In genomic region chr1:25560788-25561187, GRCh38 we compare ENCODE assay signal across 19 cellular contexts. TPM values are rescaled to one million over a fixed set of nuclear protein-coding genes. Genes with fewer than 3 reads are reported as not detected.
A peak's percentile ranks its signal among the peaks of the same experiment; 100 is the strongest.
DNase-seq lines count a peak whose midpoint lies in the region; ATAC-seq, FAIRE-seq and TF ChIP-seq lines count a peak whose summit lies in the region.
"Had no signal": no experiment of that assay in that cellular context is flagged by ENCODE, and none has a peak within 500 bp of the region (broad histone marks: within the 10 kb centered on the region; RNA-seq: fewer than 3 reads in every experiment).

No MANE protein-coding gene starts in this region.

- 75% methylated on average over 4 of the region's 4 CpGs for WGBS in K562 (ENCODE audit: insufficient coverage, low coverage, missing lambda C conversion rate)

- no peaks in the 10 kb centered on the region for H3K9me3 ChIP-seq in K562 (replicated peaks; ENCODE audit: control insufficient read depth, insufficient read depth, low read depth, low read length)

- no peak overlapping the region for H2AFZ ChIP-seq in K562 (ENCODE audit: low read depth, low read length)

- H3K4me1 Mint-ChIP-seq in stimulated activated naive CD8-positive, alpha-beta T cell treated with anti-CD3 and anti-CD28 coated beads, Interleukin-15, Interleukin-2, amounts not matched to agents 100 ng/mL and 50 ng/mL, for 24 hours (ENCODE audit: low read depth): peaks cover 96% of the 10 kb centered on the region
- peaks cover 29% of the 10 kb centered on the region for H3K4me1 Mint-ChIP-seq in memory B cell
- peaks cover 67% of the 10 kb centered on the region for H3K4me1 Mint-ChIP-seq in CD14-positive monocyte

- H3K27me3 ChIP-seq in K562 (ENCODE audit: control insufficient read depth in 2 of 2, insufficient read depth in 2 of 2, low read length in 2 of 2): no peaks in the 10 kb centered on the region
- H3K27me3 ChIP-seq: cardiac muscle cell had no signal

- H3K9me1 ChIP-seq in K562 (ENCODE audit: control insufficient read depth, insufficient read depth, low read length): no peaks in the 10 kb centered on the region

- H3K27me3 Mint-ChIP-seq in stimulated activated naive CD8-positive, alpha-beta T cell treated with anti-CD3 and anti-CD28 coated beads, Interleukin-15, Interleukin-2, amounts not matched to agents 100 ng/mL and 50 ng/mL, for 24 hours: no peaks in the 10 kb centered on the region
- H3K27me3 Mint-ChIP-seq in memory B cell (no peaks in the 10 kb centered on the region), CD14-positive monocyte (ENCODE audit: low read depth in 3 of 3) (peaks cover 0 to 2% (median 0%) of the 10 kb centered on the region in 3 donors)

- H3K27ac Mint-ChIP-seq in stimulated activated naive CD8-positive, alpha-beta T cell treated with anti-CD3 and anti-CD28 coated beads, Interleukin-15, Interleukin-2, amounts not matched to agents 100 ng/mL and 50 ng/mL, for 24 hours: peak overlapping the region; percentile 70
- H3K27ac Mint-ChIP-seq in memory B cell (peak overlapping the region; percentile 63), CD14-positive monocyte (no peak overlapping the region)

- no TSS peak for BruUV-seq in K562 (replicated peaks; lab: Mats Ljungman, UMichigan)

- TF ChIP-seq RAD21 in K562 (CRISPR knock-in tag; conservative IDR thresholded peaks at IDR 0.05 in 1 of 2, IDR thresholded peaks at IDR 0.05 in 1 of 2): no peak

- peak; percentile 54 for FAIRE-seq in K562 (lab: Jason Lieb, UNC)
- FAIRE-seq: endometrium, GM18507 had no signal

- ATAC-seq in stimulated activated naive CD8-positive, alpha-beta T cell treated with anti-CD3 and anti-CD28 coated beads, Interleukin-15, Interleukin-2, amounts not matched to agents 100 U/mL and 50 U/mL, for 24 hours: no peak
- no peak for ATAC-seq in K562
- ATAC-seq in memory B cell (ENCODE audit: low read depth): no peak

- no peaks in the 10 kb centered on the region for H3K9me3 Mint-ChIP-seq in stimulated activated naive CD8-positive, alpha-beta T cell treated with anti-CD3 and anti-CD28 coated beads, Interleukin-15, Interleukin-2, amounts not matched to agents 100 ng/mL and 50 ng/mL, for 24 hours
- no peaks in the 10 kb centered on the region for H3K9me3 Mint-ChIP-seq in memory B cell
- no peaks in the 10 kb centered on the region for H3K9me3 Mint-ChIP-seq in CD14-positive monocyte

- intact Hi-C loops in K562 (cut with micrococcal nuclease) (no loop called here), CD14-positive monocyte (cut with micrococcal nuclease) (no loop called here)

- no peak overlapping the region for H3K4me2 ChIP-seq in K562 (ENCODE audit: insufficient read depth, low read length)
- H3K4me2 ChIP-seq: smooth muscle cell had no signal

- H3K4me3 Mint-ChIP-seq in stimulated activated naive CD8-positive, alpha-beta T cell treated with anti-CD3 and anti-CD28 coated beads, Interleukin-15, Interleukin-2, amounts not matched to agents 100 ng/mL and 50 ng/mL, for 24 hours: no peak overlapping the region
- H3K4me3 Mint-ChIP-seq in memory B cell (no peak overlapping the region), CD14-positive monocyte (no peak overlapping the region)

- no peaks in the 10 kb centered on the region for H4K20me1 ChIP-seq in K562 (replicated peaks; ENCODE audit: control insufficient read depth, insufficient read depth, low read length)

- H3K36me3 ChIP-seq in K562 (ENCODE audit: control insufficient read depth, insufficient read depth, low read length): peaks cover 48% of the 10 kb centered on the region; the same call in 1 of the 3 replicates

- H3K4me1 ChIP-seq in K562 (replicated peaks in 1 of 2; ENCODE audit: control insufficient read depth in 2 of 2, insufficient read depth in 2 of 2, low read length in 2 of 2): peaks cover 5 to 35% of the 10 kb centered on the region in 2 experiments; a peak in 4 of 5 replicates

- peak overlapping the region in 1 of 2 experiments; percentile 19; a peak in 1 of 4 replicates for H3K9ac ChIP-seq in K562 (ENCODE audit: insufficient read depth in 1 of 2, low read depth in 2 of 2, low read length in 2 of 2)

- no peak for DNase-seq in stimulated activated naive CD8-positive, alpha-beta T cell treated with anti-CD3 and anti-CD28 coated beads, Interleukin-15, Interleukin-2, amounts not matched to agents 100 U/mL and 50 U/mL, for 24 hours
- DNase-seq in K562 (ENCODE audit: extremely low read depth in 1 of 4, low spot score in 3 of 4): no peak
- no peak for DNase-seq in memory B cell (ENCODE audit: low spot score in 2 of 2)
- no peak for DNase-seq in activated CD4-positive, CD25-positive, alpha-beta regulatory T cell (lab: John Stamatoyannopoulos, UW)
- DNase-seq in NCI-H526 (lab: John Stamatoyannopoulos, UW): no peak
- no peak for DNase-seq in HCEC 1CT
- DNase-seq in CD14-positive monocyte (ENCODE audit: low spot score): no peak
- DNase-seq: activated CD8-positive, alpha-beta memory T cell treated with anti-CD3 and anti-CD28 coated beads for 24 hours; activated gamma-delta T cell; DMS 273 treated with DMSO at 0.1 percent for 48 hours; Karpas-422; NCI-H1694; NCI-H446 had no signal

- in situ Hi-C loops in K562 (cut with MboI): loop anchor here (10.0 kb wide), 1 partner anchor 1716 kb away; no protein-coding TSS in a partner anchor

- no peak for TF ChIP-seq POLR2A in K562 (conservative IDR thresholded peaks at IDR 0.05)

- CTCF ChIA-PET in K562 (lab: Yijun Ruan, JAX; ENCODE audit: low intra/inter-chr PET ratio): no interaction called here

- H3K36me3 Mint-ChIP-seq in stimulated activated naive CD8-positive, alpha-beta T cell treated with anti-CD3 and anti-CD28 coated beads, Interleukin-15, Interleukin-2, amounts not matched to agents 100 ng/mL and 50 ng/mL, for 24 hours (ENCODE audit: low read depth): no peaks in the 10 kb centered on the region
- peaks cover 6% of the 10 kb centered on the region for H3K36me3 Mint-ChIP-seq in memory B cell
- H3K36me3 Mint-ChIP-seq in CD14-positive monocyte: peaks cover 40 to 62% of the 10 kb centered on the region in 2 donors

- POLR2A ChIA-PET in K562 (lab: Yijun Ruan, JAX): interaction anchor here (1.0 to 1.2 kb wide), 2 partner anchors 11 to 12 kb away, joined by 3 to 5 read pairs; no protein-coding TSS in a partner anchor

- TF ChIP-seq CTCF in K562 (IDR thresholded peaks at IDR 0.05 in 2 of 3, conservative IDR thresholded peaks at IDR 0.05 in 1 of 3; ENCODE audit: insufficient read depth in 2 of 3, low read depth in 1 of 3, low read length in 3 of 3) (no peak), CD14-positive monocyte (IDR thresholded peaks at IDR 0.05) (no peak)

- H3K27ac ChIP-seq in K562 (ENCODE audit: extremely low read depth, low read depth, low read length): no peak overlapping the region
- H3K27ac ChIP-seq: cardiac muscle cell, HL-60 had no signal

- H3K4me3 ChIP-seq in K562: no peak overlapping the region
- H3K4me3 ChIP-seq: cardiac muscle cell, smooth muscle cell had no signal

- TF ChIP-seq EP300 in K562 (IDR thresholded peaks at IDR 0.05; ENCODE audit: low read length): no peak

- H3K79me2 ChIP-seq in K562 (ENCODE audit: control insufficient read depth, insufficient read depth, low read length): no peaks in the 10 kb centered on the region

TF ChIP-seq in K562, 482 proteins besides CTCF, POLR2A, EP300 and RAD21 (continues in another document):
- TF ChIP-seq WHSC1 (IDR thresholded peaks at IDR 0.05; ENCODE audit: low read length) (no peak), U2AF1 (optimal IDR thresholded peaks at IDR 0.05; ENCODE audit: low read depth, low read length) (no peak), GABPB1 (CRISPR knock-in tag; IDR thresholded peaks at IDR 0.05) (no peak)

RNA-seq across cellular contexts. Expression of gene LDLRAP1, which starts 17.4 kb away (rescaled TPM):
- total RNA-seq in K562 (2011; cell fraction: chromatin; rRNA removed; ENCODE audit: low replicate concordance): 30.0 and 73.0 TPM in 2 replicates
- 38.5 and 41.1 TPM in 2 replicates for total RNA-seq in K562 (2011; cell fraction: nucleolus; rRNA removed)
- total RNA-seq in K562 (2011; cell fraction: nucleoplasm; rRNA removed): 33.9 and 37.2 TPM in 2 replicates
- 14.2 and 19.0 TPM in 2 replicates for total RNA-seq in K562 (2014; rRNA removed)
- 10.9 and 13.0 TPM in 2 replicates for total RNA-seq in K562 (2014; rRNA removed; fragmentation: Illumina TruSeq; extraction: Trizol)
- total RNA-seq in K562 (2015; rRNA removed; fragmentation: Illumina TruSeq; extraction: Trizol): 16.3 and 17.7 TPM in 2 replicates
- 28.8 and 29.2 TPM in 2 replicates for total RNA-seq in K562 (2021)
- polyA plus RNA-seq in K562 (2011; rRNA removed): 16.2 and 25.0 TPM in 2 replicates
- 22.4 and 23.7 TPM in 2 replicates for polyA plus RNA-seq in K562 (2011; cell fraction: cytosol; rRNA removed)
- polyA plus RNA-seq in K562 (2011; cell fraction: nucleus; rRNA removed): 69.9 and 75.9 TPM in 2 replicates
- polyA plus RNA-seq in K562 (2012): 24.3 and 30.1 TPM in 2 replicates
- 26.8 and 29.6 TPM in 2 replicates for polyA plus RNA-seq in K562 (2014; fragmentation: Illumina TruSeq; extraction: Trizol)
- polyA plus RNA-seq in K562 (2014; fragmentation: Nextera tagmentation; extraction: Ambion mirVana): 1 to 10 TPM in 1 of 2 experiments, under 1 TPM in 1; 0.56 to 1.4 TPM
- polyA plus RNA-seq in K562 (2014; rRNA removed): 22.2 and 25.7 TPM in 2 replicates
- polyA minus RNA-seq in K562 (2011; rRNA and poly(A)+ RNA removed): 11.8 and 12.8 TPM in 2 replicates
- 11.8 and 16.7 TPM in 2 replicates for polyA minus RNA-seq in K562 (2011; cell fraction: cytosol; rRNA and poly(A)+ RNA removed)
- polyA minus RNA-seq in K562 (2011; cell fraction: nucleus; rRNA and poly(A)+ RNA removed): 6.9 and 14.2 TPM in 2 replicates
- 10 to 100 TPM; 14.6 to 18.5 TPM for polyA plus RNA-seq in CD14-positive monocyte

RNA-seq across cellular contexts. Expression of gene MAN1C1, which starts 55.8 kb away (rescaled TPM):
- 0.19 TPM in 1 of 2 replicates, not detected in the other for total RNA-seq in K562 (2011; cell fraction: chromatin; rRNA removed; ENCODE audit: low replicate concordance)
- total RNA-seq in K562 (2011; cell fraction: nucleolus; rRNA removed): 0.13 and 0.50 TPM in 2 replicates
- total RNA-seq in K562 (2011; cell fraction: nucleoplasm; rRNA removed): 0.22 and 0.46 TPM in 2 replicates
- total RNA-seq in K562 (2014; rRNA removed) (not detected in 2 replicates), K562 (2014; rRNA removed; fragmentation: Illumina TruSeq; extraction: Trizol) (0.15 TPM in 1 of 2 replicates, not detected in the other), K562 (2015; rRNA removed; fragmentation: Illumina TruSeq; extraction: Trizol) (0.18 TPM in 1 of 2 replicates, not detected in the other), K562 (2021) (0.22 and 0.44 TPM in 2 replicates)
- polyA plus RNA-seq in K562 (2011; rRNA removed) (0.06 and 0.11 TPM in 2 replicates), K562 (2014; fragmentation: Illumina TruSeq; extraction: Trizol) (0.04 and 0.29 TPM in 2 replicates), K562 (2014; fragmentation: Nextera tagmentation; extraction: Ambion mirVana) (not detected), K562 (2014; rRNA removed) (0.04 TPM in 1 of 2 replicates, not detected in the other), CD14-positive monocyte (1 to 10 TPM; 1.2 to 1.7 TPM)
- polyA plus RNA-seq in K562 (2011; cell fraction: cytosol; rRNA removed): 0.07 TPM in 2 replicates
- 0.07 and 0.25 TPM in 2 replicates for polyA plus RNA-seq in K562 (2011; cell fraction: nucleus; rRNA removed)
- 0.07 and 0.53 TPM in 2 replicates for polyA plus RNA-seq in K562 (2012)
- 0.18 TPM in 1 of 2 replicates, not detected in the other for polyA minus RNA-seq in K562 (2011; rRNA and poly(A)+ RNA removed)
- polyA minus RNA-seq in K562 (2011; cell fraction: cytosol; rRNA and poly(A)+ RNA removed): not detected in 2 replicates
- polyA minus RNA-seq in K562 (2011; cell fraction: nucleus; rRNA and poly(A)+ RNA removed): 0.13 TPM in 1 of 2 replicates, not detected in the other

Comparison
In these comparisons a context has a peak if more than half of its experiments do, and no peak if none do; other contexts are left out.
1. H3K27ac Mint-ChIP-seq: peak in stimulated activated naive CD8-positive, alpha-beta T cell treated with anti-CD3 and anti-CD28 coated beads, Interleukin-15, Interleukin-2, amounts not matched to agents 100 ng/mL and 50 ng/mL, for 24 hours (single experiment) and memory B cell (single experiment); none in CD14-positive monocyte (0 of 7).